Comparison of ENCODE assay signal across 11 cellular contexts in genomic region chr4:17323619-17324400, GRCh38.
A peak's percentile ranks its signal among the peaks of the same experiment; 100 is the strongest.
DNase-seq lines count a peak whose midpoint lies in the region; ATAC-seq and TF ChIP-seq lines count a peak whose summit lies in the region.
"Had no signal": no experiment of that assay in that cellular context is flagged by ENCODE, and none has a peak within 500 bp of the region (broad histone marks: within the 10 kb centered on the region; RNA-seq: fewer than 3 reads in every experiment).

No MANE protein-coding gene starts in this region.

- H3K36me3 Mint-ChIP-seq in type B pancreatic cell = no peaks in the 10 kb centered on the region

- peak; percentile 31 for ATAC-seq in Right ventricle myocardium superior (ENCODE audit: poor library complexity)
- no peak for ATAC-seq in HG03571 (IDR thresholded peaks at IDR 0.05; ENCODE audit: unreplicated experiment)
- ATAC-seq in HG03025 (IDR thresholded peaks at IDR 0.05; ENCODE audit: low FRiP score, unreplicated experiment) = no peak
- ATAC-seq: psoas muscle had no signal

- no peak for TF ChIP-seq CTCF in right atrium auricular region (IDR thresholded peaks at IDR 0.05)
- TF ChIP-seq CTCF in WI38 (IDR thresholded peaks at IDR 0.05; ENCODE audit: low read depth, low read length) = no peak
- no peak for TF ChIP-seq CTCF in left ventricle myocardium inferior (IDR thresholded peaks at IDR 0.05; ENCODE audit: borderline replicate concordance)
- TF ChIP-seq CTCF in type B pancreatic cell (conservative IDR thresholded peaks at IDR 0.05) = no peak

- peaks cover 0 to 4% of the 10 kb centered on the region in 2 donors for H3K9me3 ChIP-seq in right atrium auricular region
- peaks cover 15% of the 10 kb centered on the region for H3K9me3 ChIP-seq in left ventricle myocardium inferior (replicated peaks)
- H3K9me3 ChIP-seq: left lung, psoas muscle, suprapubic skin had no signal

- H3K27ac ChIP-seq in right atrium auricular region = no peak overlapping the region
- H3K27ac ChIP-seq in left ventricle myocardium inferior (replicated peaks) = no peak overlapping the region
- H3K27ac ChIP-seq: psoas muscle, suprapubic skin had no signal

- H3K36me3 ChIP-seq in right atrium auricular region (no peaks in the 10 kb centered on the region), left ventricle myocardium inferior (no peaks in the 10 kb centered on the region)
- H3K36me3 ChIP-seq: left lung, suprapubic skin had no signal

- H3K4me1 ChIP-seq in right atrium auricular region (peaks cover 0 to 11% of the 10 kb centered on the region in 2 donors), left ventricle myocardium inferior (peaks cover 20% of the 10 kb centered on the region)

- H3K4me1 Mint-ChIP-seq in type B pancreatic cell (ENCODE audit: unreplicated experiment) = peaks cover 18% of the 10 kb centered on the region

- intact Hi-C loops in Right ventricle myocardium superior (cut with DNase I) (loop anchor here (5.0 to 10.0 kb wide), 2 partner anchors 149 to 412 kb away; no protein-coding TSS in a partner anchor), left ventricle myocardium inferior (cut with micrococcal nuclease) (no loop called here)

- peak overlapping the region; percentile 25 for H3K4me3 Mint-ChIP-seq in type B pancreatic cell

- H3K27me3 ChIP-seq in right atrium auricular region (no peaks in the 10 kb centered on the region), left ventricle myocardium inferior (ENCODE audit: low read depth) (no peaks in the 10 kb centered on the region)
- H3K27me3 ChIP-seq: left lung, suprapubic skin had no signal

- DNase-seq in Right ventricle myocardium superior = no peak
- DNase-seq in right atrium auricular region (ENCODE audit: low spot score) = no peak
- DNase-seq in left ventricle myocardium inferior = no peak
- DNase-seq in type B pancreatic cell (ENCODE audit: extremely low spot score, unreplicated experiment) = no peak
- no peak for DNase-seq in SW 1271 (lab: John Stamatoyannopoulos, UW)
- DNase-seq: left lung had no signal

- H3K27ac Mint-ChIP-seq in type B pancreatic cell = no peak overlapping the region

- peaks cover 6% of the 10 kb centered on the region for H3K27me3 Mint-ChIP-seq in type B pancreatic cell

- H3K4me3 ChIP-seq in right atrium auricular region (no peak overlapping the region), WI38 (ENCODE audit: low read depth, low read length) (peak overlapping the region; percentile 19; the same call in 1 of the 2 replicates), left ventricle myocardium inferior (peak overlapping the region; percentile 15)
- H3K4me3 ChIP-seq: left lung, psoas muscle, suprapubic skin had no signal

- H3K9me3 Mint-ChIP-seq in type B pancreatic cell = peaks cover 4% of the 10 kb centered on the region

Comparison
In these comparisons a context has a peak if more than half of its experiments do, and no peak if none do; other contexts are left out.
1. H3K4me3 ChIP-seq: peak in WI38 (single experiment) and left ventricle myocardium inferior (single experiment); none in right atrium auricular region (0 of 2).